Comparison of ENCODE assay signal across 37 cellular contexts in genomic region chr3:22940285-22940684, GRCh38.
"Had no signal": no experiment of that assay in that cellular context is flagged by ENCODE, and none has a peak within 500 bp of the region (broad histone marks: within the 10 kb centered on the region; RNA-seq: fewer than 3 reads in every experiment).

No MANE protein-coding gene starts in this region.

- H3K27ac Mint-ChIP-seq: activated naive CD4-positive, alpha-beta T cell treated with anti-CD3 and anti-CD28 coated beads for 36 hours; activated naive CD4-positive, alpha-beta T cell treated with anti-CD3 and anti-CD28 coated beads, Interleukin-2, amount 10 ng/mL, durations not matched to agents 7 days and 5 days; activated naive CD4-positive, alpha-beta T cell treated with anti-CD3 and anti-CD28 coated beads, Interleukin-2, amount 50 U/mL, for 24 hours; activated naive CD4-positive, alpha-beta T cell treated with anti-CD3 and anti-CD28 coated beads, Interleukin-2, amount 50 U/mL, for 72 hours; activated naive CD8-positive, alpha-beta T cell; activated naive CD8-positive, alpha-beta T cell treated with anti-CD3 and anti-CD28 coated beads for 36 hours; activated naive CD8-positive, alpha-beta T cell treated with anti-CD3 and anti-CD28 coated beads, Interleukin-2, amount 10 ng/mL, durations not matched to agents 7 days and 5 days; activated naive CD8-positive, alpha-beta T cell treated with anti-CD3 and anti-CD28 coated beads, Interleukin-2, amount 50 U/mL, for 24 hours; activated T-cell treated with anti-CD3 and anti-CD28 coated beads, Interleukin-2, amount 50 U/mL, for 24 hours; activated T-cell treated with anti-CD3 and anti-CD28 coated beads, Interleukin-2, amount 50 U/mL, for 72 hours; activated T-helper 1 cell treated with anti-CD3 and anti-CD28 coated beads, Interleukin-12 subunit alpha, Interleukin-12 subunit beta, Interleukin-2, Interleukin-4 antibody, amounts not matched to agents 30 ng/mL and 10 ng/mL and 1 ng/mL, durations not matched to agents 14 hours and 24 hours and 36 hours; activated T-helper 17 cell treated with anti-CD3 and anti-CD28 coated beads, Interleukin-2, amount 50 U/mL, for 72 hours; activated T-helper 2 cell treated with anti-CD3 and anti-CD28 coated beads, Interferon-gamma antibody, Interleukin-2, Interleukin-4, amounts not matched to agents 10 μg/mL and 5 μg/mL and 100 μg/mL, durations not matched to agents 14 hours and 24 hours and 36 hours; brain had no signal

- H3K27me3 Mint-ChIP-seq: activated naive CD4-positive, alpha-beta T cell treated with anti-CD3 and anti-CD28 coated beads, Interleukin-2, amount 10 ng/mL, durations not matched to agents 7 days and 5 days; activated naive CD8-positive, alpha-beta T cell; activated naive CD8-positive, alpha-beta T cell treated with anti-CD3 and anti-CD28 coated beads for 36 hours; activated naive CD8-positive, alpha-beta T cell treated with anti-CD3 and anti-CD28 coated beads, Interleukin-2, amount 50 U/mL, for 24 hours; activated T-cell treated with anti-CD3 and anti-CD28 coated beads, Interleukin-2, amount 50 U/mL, for 24 hours; activated T-helper 17 cell treated with anti-CD3 and anti-CD28 coated beads, Interleukin-2, amount 50 U/mL, for 72 hours; brain; central memory CD8-positive, alpha-beta T cell had no signal

- H3K36me3 ChIP-seq: adrenal gland, ascending aorta, brain microvascular endothelial cell, breast epithelium, cardiac muscle cell had no signal

- H3K4me3 Mint-ChIP-seq: activated naive CD4-positive, alpha-beta T cell treated with anti-CD3 and anti-CD28 coated beads for 36 hours; activated naive CD4-positive, alpha-beta T cell treated with anti-CD3 and anti-CD28 coated beads, Interleukin-2, amount 10 ng/mL, durations not matched to agents 7 days and 5 days; activated naive CD4-positive, alpha-beta T cell treated with anti-CD3 and anti-CD28 coated beads, Interleukin-2, amount 50 U/mL, for 24 hours; activated naive CD8-positive, alpha-beta T cell; activated naive CD8-positive, alpha-beta T cell treated with anti-CD3 and anti-CD28 coated beads for 36 hours; activated naive CD8-positive, alpha-beta T cell treated with anti-CD3 and anti-CD28 coated beads, Interleukin-2, amount 10 ng/mL, durations not matched to agents 7 days and 5 days; activated naive CD8-positive, alpha-beta T cell treated with anti-CD3 and anti-CD28 coated beads, Interleukin-2, amount 50 U/mL, for 24 hours; activated T-cell treated with anti-CD3 and anti-CD28 coated beads, Interleukin-2, amount 50 U/mL, for 24 hours; activated T-cell treated with anti-CD3 and anti-CD28 coated beads, Interleukin-2, amount 50 U/mL, for 4 hours; activated T-cell treated with anti-CD3 and anti-CD28 coated beads, Interleukin-2, amount 50 U/mL, for 72 hours; activated T-helper 1 cell treated with anti-CD3 and anti-CD28 coated beads, Interleukin-12 subunit alpha, Interleukin-12 subunit beta, Interleukin-2, Interleukin-4 antibody, amounts not matched to agents 30 ng/mL and 10 ng/mL and 1 ng/mL, durations not matched to agents 14 hours and 24 hours and 36 hours; activated T-helper 17 cell treated with anti-CD3 and anti-CD28 coated beads, Interleukin-2, amount 50 U/mL, for 72 hours; brain; central memory CD8-positive, alpha-beta T cell had no signal

- H3K4me3 ChIP-seq: adrenal gland, ascending aorta, body of pancreas, breast epithelium, cardiac muscle cell had no signal

- H3K36me3 Mint-ChIP-seq: activated naive CD4-positive, alpha-beta T cell treated with anti-CD3 and anti-CD28 coated beads, Interleukin-2, amount 10 ng/mL, durations not matched to agents 7 days and 5 days; activated naive CD4-positive, alpha-beta T cell treated with anti-CD3 and anti-CD28 coated beads, Interleukin-2, amount 50 U/mL, for 24 hours; activated naive CD4-positive, alpha-beta T cell treated with anti-CD3 and anti-CD28 coated beads, Interleukin-2, amount 50 U/mL, for 72 hours; activated naive CD8-positive, alpha-beta T cell; activated naive CD8-positive, alpha-beta T cell treated with anti-CD3 and anti-CD28 coated beads for 36 hours; activated naive CD8-positive, alpha-beta T cell treated with anti-CD3 and anti-CD28 coated beads, Interleukin-2, amount 10 ng/mL, durations not matched to agents 7 days and 5 days; brain had no signal

- H3K9me3 ChIP-seq: adrenal gland, ascending aorta, body of pancreas, breast epithelium had no signal

- H3K4me1 ChIP-seq: adrenal gland, ascending aorta, body of pancreas, breast epithelium had no signal

- H3K27me3 ChIP-seq: adrenal gland, ascending aorta, body of pancreas, brain microvascular endothelial cell, breast epithelium, cardiac muscle cell had no signal

- H3K27ac ChIP-seq: adrenal gland, ascending aorta, body of pancreas, brain microvascular endothelial cell, breast epithelium, cardiac muscle cell had no signal

- H3K9me3 Mint-ChIP-seq: activated naive CD4-positive, alpha-beta T cell treated with anti-CD3 and anti-CD28 coated beads for 36 hours; activated naive CD4-positive, alpha-beta T cell treated with anti-CD3 and anti-CD28 coated beads, Interleukin-2, amount 10 ng/mL, durations not matched to agents 7 days and 5 days; activated naive CD4-positive, alpha-beta T cell treated with anti-CD3 and anti-CD28 coated beads, Interleukin-2, amount 50 U/mL, for 24 hours; activated naive CD8-positive, alpha-beta T cell treated with anti-CD3 and anti-CD28 coated beads for 36 hours; activated naive CD8-positive, alpha-beta T cell treated with anti-CD3 and anti-CD28 coated beads, Interleukin-2, amount 10 ng/mL, durations not matched to agents 7 days and 5 days; activated T-cell treated with anti-CD3 and anti-CD28 coated beads, Interleukin-2, amount 50 U/mL, for 24 hours; activated T-cell treated with anti-CD3 and anti-CD28 coated beads, Interleukin-2, amount 50 U/mL, for 4 hours; activated T-helper 1 cell treated with anti-CD3 and anti-CD28 coated beads, Interleukin-12 subunit alpha, Interleukin-12 subunit beta, Interleukin-2, Interleukin-4 antibody, amounts not matched to agents 30 ng/mL and 10 ng/mL and 1 ng/mL, durations not matched to agents 14 hours and 24 hours and 36 hours; activated T-helper 2 cell treated with anti-CD3 and anti-CD28 coated beads, Interferon-gamma antibody, Interleukin-2, Interleukin-4, amounts not matched to agents 10 μg/mL and 5 μg/mL and 100 μg/mL, durations not matched to agents 14 hours and 24 hours and 36 hours; brain had no signal

- DNase-seq: activated effector memory CD4-positive, alpha-beta T cell treated with anti-CD3 and anti-CD28 coated beads, Interleukin-2, amount 50 U/mL, for 16 hours; activated effector memory CD4-positive, alpha-beta T cell treated with Interleukin-2 at 50 U/mL for 16 hours; activated gamma-delta T cell; activated gamma-delta T cell treated with Interleukin-2 at 50 U/mL for 16 hours; activated naive CD4-positive, alpha-beta T cell; activated naive CD4-positive, alpha-beta T cell treated with anti-CD3 and anti-CD28 coated beads for 36 hours; activated naive CD4-positive, alpha-beta T cell treated with anti-CD3 and anti-CD28 coated beads, Interleukin-2, amount 10 ng/mL, durations not matched to agents 7 days and 5 days; activated naive CD4-positive, alpha-beta T cell treated with anti-CD3 and anti-CD28 coated beads, Interleukin-2, amount 50 U/mL, for 16 hours; activated naive CD4-positive, alpha-beta T cell treated with Interleukin-2 at 50 U/mL for 16 hours; activated naive CD8-positive, alpha-beta T cell treated with anti-CD3 and anti-CD28 coated beads for 36 hours; activated naive CD8-positive, alpha-beta T cell treated with anti-CD3 and anti-CD28 coated beads, Interleukin-2, amount 10 ng/mL, durations not matched to agents 7 days and 5 days; activated naive CD8-positive, alpha-beta T cell treated with anti-CD3 and anti-CD28 coated beads, Interleukin-2, amount 50 U/mL, for 24 hours; activated T-cell treated with anti-CD3 and anti-CD28 coated beads, Interleukin-2, amount 50 U/mL, for 24 hours; activated T-cell treated with anti-CD3 and anti-CD28 coated beads, Interleukin-2, amount 50 U/mL, for 4 hours; activated T-cell treated with anti-CD3 and anti-CD28 coated beads, Interleukin-2, amount 50 U/mL, for 48 hours; activated T-cell treated with anti-CD3 and anti-CD28 coated beads, Interleukin-2, amount 50 U/mL, for 72 hours; adrenal gland; amniotic stem cell; amygdala; anterior cingulate cortex; aorta; body of pancreas; brain microvascular endothelial cell; caudate nucleus; central memory CD4-positive, alpha-beta T cell; cerebellar nuclear complex had no signal

- H3K4me1 Mint-ChIP-seq: activated naive CD4-positive, alpha-beta T cell treated with anti-CD3 and anti-CD28 coated beads, Interleukin-2, amount 10 ng/mL, durations not matched to agents 7 days and 5 days; activated naive CD4-positive, alpha-beta T cell treated with anti-CD3 and anti-CD28 coated beads, Interleukin-2, amount 50 U/mL, for 24 hours; activated naive CD8-positive, alpha-beta T cell treated with anti-CD3 and anti-CD28 coated beads for 36 hours; activated naive CD8-positive, alpha-beta T cell treated with anti-CD3 and anti-CD28 coated beads, Interleukin-2, amount 10 ng/mL, durations not matched to agents 7 days and 5 days; activated naive CD8-positive, alpha-beta T cell treated with anti-CD3 and anti-CD28 coated beads, Interleukin-2, amount 50 U/mL, for 24 hours; activated T-helper 17 cell treated with anti-CD3 and anti-CD28 coated beads, Interleukin-2, amount 50 U/mL, for 72 hours; central memory CD8-positive, alpha-beta T cell had no signal
